ENCODE assay signal across 13 cellular contexts in genomic region chr12:118689793-118690192, GRCh38.
A peak's percentile ranks its signal among the peaks of the same experiment; 100 is the strongest.
DNase-seq lines count a peak whose midpoint lies in the region; ATAC-seq lines count a peak whose summit lies in the region.
"Had no signal": no experiment of that assay in that cellular context is flagged by ENCODE, and none has a peak within 500 bp of the region (broad histone marks: within the 10 kb centered on the region; RNA-seq: fewer than 3 reads in every experiment).

No MANE protein-coding gene starts in this region.

- ATAC-seq in GM19023 (IDR thresholded peaks at IDR 0.05; ENCODE audit: unreplicated experiment) (peak; percentile 84), GM21717 (IDR thresholded peaks at IDR 0.05; ENCODE audit: unreplicated experiment) (peak; percentile 68), HG03432 (IDR thresholded peaks at IDR 0.05; ENCODE audit: unreplicated experiment) (peak; percentile 87), HG02678 (IDR thresholded peaks at IDR 0.05; ENCODE audit: unreplicated experiment) (no peak)
- ATAC-seq: left cardiac atrium had no signal

- DNase-seq in islet precursor cell, result peak; percentile 14
- no peak for DNase-seq in stimulated activated CD4-positive, alpha-beta T cell treated with anti-CD3 and anti-CD28 coated beads, Interleukin-15, amount 100 ng/mL, for 24 hours
- no peak for DNase-seq in mucosa of gallbladder (ENCODE audit: low spot score)
- DNase-seq in activated CD8-positive, alpha-beta memory T cell treated with anti-CD3 and anti-CD28 coated beads, Interleukin-2, amount 50 U/mL, for 48 hours, result no peak
- DNase-seq: activated gamma-delta T cell treated with Interleukin-2 at 50 U/mL for 16 hours, left cardiac atrium, NCI-H1092, RPMI8226, T-helper 2 cell had no signal
